8 cellular contexts compared by ENCODE assay signal in genomic region chr17:1005361-1005946, GRCh38. TPM values are rescaled to one million over a fixed set of nuclear protein-coding genes. Genes with fewer than 3 reads are reported as not detected.
DNase-seq lines count a peak whose midpoint lies in the region; FAIRE-seq and TF ChIP-seq lines count a peak whose summit lies in the region.

No MANE protein-coding gene starts in this region.

- H3K9me3 ChIP-seq in mammary epithelial cell (replicated peaks; ENCODE audit: insufficient read depth, low read length) (no peaks in the 10 kb centered on the region), kidney (ENCODE audit: control insufficient read depth in 1 of 2, low read length in 2 of 2) (no peaks in the 10 kb centered on the region), testis (no peaks in the 10 kb centered on the region)

- TF ChIP-seq POLR2A in testis (IDR thresholded peaks at IDR 0.05): no peak

- no peaks in the 10 kb centered on the region for H3K27me3 Mint-ChIP-seq in MCF 10A (ENCODE audit: insufficient read depth, unreplicated experiment)

- peaks cover 22% of the 10 kb centered on the region for H3K4me1 ChIP-seq in mammary epithelial cell (ENCODE audit: insufficient read depth, low read length)
- peaks cover 31 to 33% of the 10 kb centered on the region in 2 donors for H3K4me1 ChIP-seq in kidney (ENCODE audit: control insufficient read depth in 1 of 2, insufficient read depth in 1 of 2, low read depth in 1 of 2, low read length in 2 of 2)
- H3K4me1 ChIP-seq in testis: peaks cover 45% of the 10 kb centered on the region

- CTCF ChIA-PET in MCF 10A (lab: Yijun Ruan, JAX): no interaction called here
- CTCF ChIA-PET in mammary epithelial cell (lab: Charles Lee; ENCODE audit: low non-redundant PET): no interaction called here

- H3K36me3 ChIP-seq in mammary epithelial cell (ENCODE audit: insufficient read depth, low read length) (peaks cover 12% of the 10 kb centered on the region), kidney (ENCODE audit: control insufficient read depth in 1 of 2, insufficient read depth in 2 of 2, low read length in 2 of 2) (peaks cover 21 to 44% of the 10 kb centered on the region in 2 donors), testis (ENCODE audit: low read depth, missing control alignments) (no peaks in the 10 kb centered on the region)

- peak overlapping the region; percentile 49 for H3K4me3 Mint-ChIP-seq in MCF 10A (ENCODE audit: unreplicated experiment)

- H3K9ac ChIP-seq in mammary epithelial cell (ENCODE audit: insufficient read depth, low read length): no peak overlapping the region
- no peak overlapping the region for H3K9ac ChIP-seq in kidney (ENCODE audit: low read length in 2 of 2)

- no peak overlapping the region for H2AFZ ChIP-seq in mammary epithelial cell (ENCODE audit: low read depth, low read length)

- no peak overlapping the region for H3K4me2 ChIP-seq in mammary epithelial cell (ENCODE audit: insufficient read depth, low read depth, low read length)

- H3K27ac ChIP-seq in mammary epithelial cell (ENCODE audit: insufficient read depth, low read depth, low read length) (no peak overlapping the region), kidney (ENCODE audit: low read depth in 2 of 2, low read length in 2 of 2) (peak overlapping the region; percentile 32 to 76), testis (peak overlapping the region; percentile 77)

- intact Hi-C loops in MCF 10A (cut with micrococcal nuclease): no loop called here
- intact Hi-C loops in mammary epithelial cell (cut with micrococcal nuclease): no loop called here
- intact Hi-C loops in kidney (cut with DNase I): no loop called here
- intact Hi-C loops in testis (cut with DNase I; ENCODE audit: low total_unique reads): no loop called here
- intact Hi-C loops in posterior vena cava (cut with DNase I): loop anchor here in 1 of 2 donors (2.0 kb wide), 1 partner anchor 51 kb away; no protein-coding TSS in a partner anchor

- peaks cover 21% of the 10 kb centered on the region for H3K79me2 ChIP-seq in mammary epithelial cell (ENCODE audit: insufficient read depth, low read length)

- no peaks in the 10 kb centered on the region for H4K20me1 ChIP-seq in mammary epithelial cell (ENCODE audit: insufficient read depth, low read length)

- WGBS in mammary epithelial cell (ENCODE audit: low coverage, missing lambda C conversion rate): 44% methylated on average over 23 of the region's 23 CpGs
- WGBS in testis, 2 donors: 27 to 47% methylated on average over 19 to 23 of the region's 23 CpGs

- POLR2A ChIA-PET in MCF 10A (lab: Yijun Ruan, JAX): interaction anchor here (1.1 kb wide), 1 partner anchor 24 kb away, joined by 3 read pairs; no protein-coding TSS in a partner anchor

- H3K4me3 ChIP-seq in mammary epithelial cell (replicated peaks in 1 of 3; ENCODE audit: insufficient read depth in 1 of 3, low read depth in 2 of 3, low read length in 3 of 3) (no peak overlapping the region), astrocyte of the cerebellum (ENCODE audit: low read depth, low read length) (no peak overlapping the region), kidney (ENCODE audit: low read length in 2 of 2) (no peak overlapping the region), testis (no peak overlapping the region)

- no peak for FAIRE-seq in kidney (lab: Jason Lieb, UNC)

- in situ Hi-C loops in mammary epithelial cell (cut with MboI; ENCODE audit: low sequenced_read_pairs in 2 of 2) (no loop called here), astrocyte of the cerebellum (cut with HindIII; ENCODE audit: low sequenced_read_pairs) (loop anchor here (10.0 kb wide), 1 partner anchor 49 kb away; no protein-coding TSS in a partner anchor)

- no peaks in the 10 kb centered on the region for H3K9me3 Mint-ChIP-seq in MCF 10A (ENCODE audit: unreplicated experiment)

- no peak overlapping the region for H3K27ac Mint-ChIP-seq in MCF 10A (ENCODE audit: low read depth, unreplicated experiment)

- no peak for DNase-seq in MCF 10A (ENCODE audit: unreplicated experiment)
- no peak for DNase-seq in mammary epithelial cell
- peak; percentile 78 for DNase-seq in astrocyte of the cerebellum (ENCODE audit: low read depth)
- DNase-seq in kidney: peak; percentile 87
- DNase-seq in testis: peak; percentile 87
- DNase-seq in SKM-1 (lab: John Stamatoyannopoulos, UW; ENCODE audit: unreplicated experiment): no peak
- no peak for DNase-seq in posterior vena cava (ENCODE audit: low spot score)
- no peak for DNase-seq in CD1c-positive myeloid dendritic cell (ENCODE audit: extremely low spot score)

- peaks cover 46% of the 10 kb centered on the region for H3K36me3 Mint-ChIP-seq in MCF 10A (ENCODE audit: insufficient read depth, unreplicated experiment)

- BruUV-seq in MCF 10A (replicated peaks; lab: Mats Ljungman, UMichigan) (no TSS peak), mammary epithelial cell (replicated peaks; lab: Mats Ljungman, UMichigan) (no TSS peak)

- H3K27me3 ChIP-seq in mammary epithelial cell (ENCODE audit: insufficient read depth, low read length): no peaks in the 10 kb centered on the region
- no peaks in the 10 kb centered on the region for H3K27me3 ChIP-seq in testis

- dilution Hi-C loops in mammary epithelial cell (cut with HindIII; ENCODE audit: low sequenced_read_pairs): loop anchor here (5.0 kb wide), 1 partner anchor 52 kb away; no protein-coding TSS in a partner anchor

- TF ChIP-seq CTCF in MCF 10A (IDR thresholded peaks at IDR 0.05; ENCODE audit: unreplicated experiment) (no peak), mammary epithelial cell (conservative IDR thresholded peaks at IDR 0.05 in 1 of 2, IDR thresholded peaks at IDR 0.05 in 1 of 2; ENCODE audit: extremely low read depth in 1 of 2, insufficient read depth in 1 of 2, low read depth in 1 of 2, low read length in 2 of 2) (no peak), astrocyte of the cerebellum (IDR thresholded peaks at IDR 0.05; ENCODE audit: low read depth, low read length, missing control alignments) (no peak), kidney (IDR thresholded peaks at IDR 0.05; ENCODE audit: borderline replicate concordance, extremely low read depth, insufficient read depth) (no peak), testis (IDR thresholded peaks at IDR 0.05) (no peak)

- H3K4me1 Mint-ChIP-seq in MCF 10A (ENCODE audit: insufficient read depth, unreplicated experiment): peaks cover 16% of the 10 kb centered on the region

RNA-seq across cellular contexts. Expression of gene TIMM22, which starts 8.5 kb away (rescaled TPM):
- total RNA-seq in MCF 10A (2022) (16.6 and 18.5 TPM in 2 replicates), mammary epithelial cell (10 to 100 TPM; 14.3 to 17.2 TPM), kidney (14.6 TPM), testis (10 to 100 TPM; 18.3 to 19.1 TPM), posterior vena cava (1 to 10 TPM; 8.0 to 8.4 TPM)
- polyA plus RNA-seq in mammary epithelial cell (17.8 TPM), kidney (ENCODE audit: insufficient read depth, low read depth, low replicate concordance) (17.3 TPM), testis (ENCODE audit: insufficient read depth, low read depth, low replicate concordance) (18.2 TPM)
- 20.6 TPM for polyA minus RNA-seq in mammary epithelial cell

RNA-seq across cellular contexts. Expression of gene NXN, which starts 25.9 kb away (rescaled TPM):
- 36.8 and 57.3 TPM in 2 replicates for total RNA-seq in MCF 10A (2022)
- total RNA-seq in mammary epithelial cell: 100 to 1,000 TPM; 126 to 128 TPM
- 87.8 TPM for polyA plus RNA-seq in mammary epithelial cell
- 188 TPM for polyA minus RNA-seq in mammary epithelial cell
- total RNA-seq in kidney: 26.8 TPM
- 10.2 TPM for polyA plus RNA-seq in kidney (ENCODE audit: insufficient read depth, low read depth, low replicate concordance)
- total RNA-seq in testis: 10 to 100 TPM; 22.9 to 26.0 TPM
- 23.0 TPM for polyA plus RNA-seq in testis (ENCODE audit: insufficient read depth, low read depth, low replicate concordance)
- total RNA-seq in posterior vena cava: 10 to 100 TPM; 34.8 to 46.3 TPM

Comparison
In these comparisons a context has a peak if more than half of its experiments do, and no peak if none do; other contexts are left out.
1. DNase-seq: peak in astrocyte of the cerebellum (single experiment), kidney (single experiment) and testis (single experiment); none in MCF 10A (single experiment), mammary epithelial cell (single experiment), SKM-1 (single experiment), posterior vena cava (single experiment) and CD1c-positive myeloid dendritic cell (single experiment).